Comparison of ENCODE assay signal across 16 cellular contexts in the genomic region with DNA sequence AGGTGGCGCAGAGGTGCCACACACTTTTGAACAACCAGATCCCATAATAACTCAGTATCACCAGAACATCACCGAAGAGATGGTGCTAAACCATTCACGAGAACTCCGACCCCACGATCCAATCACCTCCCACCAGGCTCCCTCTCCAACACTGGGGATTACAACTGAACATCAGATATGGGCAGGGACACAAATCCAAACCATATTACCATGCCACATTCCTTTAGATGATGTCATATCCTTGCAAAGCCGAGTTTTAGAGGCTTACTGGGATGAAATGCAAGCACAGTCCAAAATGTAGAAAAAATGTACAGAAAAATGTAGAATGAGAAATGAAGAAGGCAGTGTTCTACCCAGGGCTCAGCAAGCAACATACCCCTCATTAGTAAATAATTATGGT.
DNase-seq lines count a peak whose midpoint lies in the region; ATAC-seq, FAIRE-seq and TF ChIP-seq lines count a peak whose summit lies in the region.
"Had no signal": no experiment of that assay in that cellular context is flagged by ENCODE, and none has a peak within 500 bp of the region (broad histone marks: within the 10 kb centered on the region; RNA-seq: fewer than 3 reads in every experiment).

No MANE protein-coding gene starts in this region.

- no peaks in the 10 kb centered on the region for H3K9me1 ChIP-seq in K562 (ENCODE audit: control insufficient read depth, insufficient read depth, low read length)

- H4K20me1 ChIP-seq in K562 (replicated peaks; ENCODE audit: control insufficient read depth, insufficient read depth, low read length): no peaks in the 10 kb centered on the region

- DNase-seq in AG04449 (ENCODE audit: low read depth, low spot score): peak; percentile 59
- DNase-seq in HS-5 (ENCODE audit: low read depth): peak; percentile 82
- no peak for DNase-seq in K562 (ENCODE audit: extremely low read depth in 1 of 4, low spot score in 3 of 4)
- DNase-seq in kidney tubule cell (ENCODE audit: low spot score): peak; percentile 58
- DNase-seq in NCI-H2029 (lab: John Stamatoyannopoulos, UW): no peak
- DNase-seq: activated T-cell treated with anti-CD3 and anti-CD28 coated beads, Interleukin-2, amount 50 U/mL, for 1 hour; body of pancreas; GOT3; left colon; NCI-H2171; nucleus accumbens; WERI-Rb-1 had no signal

- no peak overlapping the region for H3K9ac ChIP-seq in K562 (ENCODE audit: insufficient read depth in 1 of 2, low read depth in 2 of 2, low read length in 2 of 2)

- H3K79me2 ChIP-seq in K562 (ENCODE audit: control insufficient read depth, insufficient read depth, low read length): no peaks in the 10 kb centered on the region

- TF ChIP-seq CTCF in AG04449 (IDR thresholded peaks at IDR 0.05; ENCODE audit: insufficient read depth, low read length, missing control alignments): no peak
- no peak for TF ChIP-seq CTCF in K562 (IDR thresholded peaks at IDR 0.05 in 2 of 3, conservative IDR thresholded peaks at IDR 0.05 in 1 of 3; ENCODE audit: insufficient read depth in 2 of 3, low read depth in 1 of 3, low read length in 3 of 3)

- TF ChIP-seq EP300 in K562 (IDR thresholded peaks at IDR 0.05; ENCODE audit: low read length): no peak

- H3K27me3 ChIP-seq in K562 (ENCODE audit: control insufficient read depth in 2 of 2, insufficient read depth in 2 of 2, low read length in 2 of 2): peaks cover 0 to 10% of the 10 kb centered on the region in 2 experiments; a peak in 3 of 5 replicates
- H3K27me3 ChIP-seq: body of pancreas had no signal

- H3K27ac ChIP-seq in K562 (ENCODE audit: extremely low read depth, low read depth, low read length): no peak overlapping the region
- H3K27ac ChIP-seq: body of pancreas, WERI-Rb-1 had no signal

- POLR2A ChIA-PET in AG04449 (lab: Yijun Ruan, JAX) (no interaction called here), K562 (lab: Yijun Ruan, JAX) (no interaction called here)

- intact Hi-C loops in K562 (cut with micrococcal nuclease): no loop called here

- no peak for FAIRE-seq in K562 (lab: Jason Lieb, UNC)

- no peak overlapping the region for H3K4me2 ChIP-seq in K562 (ENCODE audit: insufficient read depth, low read length)

- in situ Hi-C loops in K562 (cut with MboI): no loop called here

- TF ChIP-seq POLR2A in K562 (conservative IDR thresholded peaks at IDR 0.05): no peak

- BruUV-seq in K562 (replicated peaks; lab: Mats Ljungman, UMichigan): no TSS peak

- no peak overlapping the region for H3K4me3 ChIP-seq in AG04449 (ENCODE audit: low read depth, low read length)
- no peak overlapping the region for H3K4me3 ChIP-seq in K562
- H3K4me3 ChIP-seq: body of pancreas had no signal

- no peaks in the 10 kb centered on the region for H3K9me3 ChIP-seq in K562 (replicated peaks; ENCODE audit: control insufficient read depth, insufficient read depth, low read depth, low read length)

- CTCF ChIA-PET in AG04449 (lab: Yijun Ruan, JAX): no interaction called here
- CTCF ChIA-PET in K562 (lab: Yijun Ruan, JAX; ENCODE audit: low intra/inter-chr PET ratio): no interaction called here

- no peaks in the 10 kb centered on the region for H3K36me3 ChIP-seq in K562 (ENCODE audit: control insufficient read depth, insufficient read depth, low read length)
- H3K36me3 ChIP-seq: WERI-Rb-1 had no signal

- ATAC-seq in K562: no peak
- no peak for ATAC-seq in HG03175 (IDR thresholded peaks at IDR 0.05; ENCODE audit: unreplicated experiment)
- no peak for ATAC-seq in HG03565 (IDR thresholded peaks at IDR 0.05; ENCODE audit: unreplicated experiment)
- no peak for ATAC-seq in GM21423 (IDR thresholded peaks at IDR 0.05; ENCODE audit: unreplicated experiment)
- ATAC-seq: body of pancreas, esophagus mucosa, left colon had no signal

- no peak for TF ChIP-seq RAD21 in K562 (CRISPR knock-in tag; conservative IDR thresholded peaks at IDR 0.05 in 1 of 2, IDR thresholded peaks at IDR 0.05 in 1 of 2)

- H3K4me1 ChIP-seq in K562 (replicated peaks in 1 of 2; ENCODE audit: control insufficient read depth in 2 of 2, insufficient read depth in 2 of 2, low read length in 2 of 2): no peaks in the 10 kb centered on the region
- H3K4me1 ChIP-seq: body of pancreas had no signal

- H2AFZ ChIP-seq in K562 (ENCODE audit: low read depth, low read length): no peak overlapping the region

- under 1% methylated on average over 6 of the region's 6 CpGs for WGBS in K562 (ENCODE audit: insufficient coverage, low coverage, missing lambda C conversion rate)

TF ChIP-seq in K562, 482 proteins besides CTCF, POLR2A, EP300 and RAD21:
- TF ChIP-seq, protein P1, sequence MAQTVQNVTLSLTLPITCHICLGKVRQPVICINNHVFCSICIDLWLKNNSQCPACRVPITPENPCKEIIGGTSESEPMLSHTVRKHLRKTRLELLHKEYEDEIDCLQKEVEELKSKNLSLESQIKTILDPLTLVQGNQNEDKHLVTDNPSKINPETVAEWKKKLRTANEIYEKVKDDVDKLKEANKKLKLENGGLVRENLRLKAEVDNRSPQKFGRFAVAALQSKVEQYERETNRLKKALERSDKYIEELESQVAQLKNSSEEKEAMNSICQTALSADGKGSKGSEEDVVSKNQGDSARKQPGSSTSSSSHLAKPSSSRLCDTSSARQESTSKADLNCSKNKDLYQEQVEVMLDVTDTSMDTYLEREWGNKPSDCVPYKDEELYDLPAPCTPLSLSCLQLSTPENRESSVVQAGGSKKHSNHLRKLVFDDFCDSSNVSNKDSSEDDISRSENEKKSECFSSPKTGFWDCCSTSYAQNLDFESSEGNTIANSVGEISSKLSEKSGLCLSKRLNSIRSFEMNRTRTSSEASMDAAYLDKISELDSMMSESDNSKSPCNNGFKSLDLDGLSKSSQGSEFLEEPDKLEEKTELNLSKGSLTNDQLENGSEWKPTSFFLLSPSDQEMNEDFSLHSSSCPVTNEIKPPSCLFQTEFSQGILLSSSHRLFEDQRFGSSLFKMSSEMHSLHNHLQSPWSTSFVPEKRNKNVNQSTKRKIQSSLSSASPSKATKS (CRISPR knock-in tag; IDR thresholded peaks at IDR 0.05): no peak
- TF ChIP-seq, protein P2, sequence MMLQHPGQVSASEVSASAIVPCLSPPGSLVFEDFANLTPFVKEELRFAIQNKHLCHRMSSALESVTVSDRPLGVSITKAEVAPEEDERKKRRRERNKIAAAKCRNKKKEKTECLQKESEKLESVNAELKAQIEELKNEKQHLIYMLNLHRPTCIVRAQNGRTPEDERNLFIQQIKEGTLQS (IDR thresholded peaks at IDR 0.05): 0 out of 2 replicates have a peak, but pooled peaks have one; percentile 20
- TF ChIP-seq, protein P2 (CRISPR knock-in tag; conservative IDR thresholded peaks at IDR 0.05): no peak

Comparison
In these comparisons a context has a peak if more than half of its experiments do, and no peak if none do; other contexts are left out.
1. DNase-seq: peak in AG04449 (single experiment), HS-5 (single experiment) and kidney tubule cell (single experiment); none in K562 (0 of 4) and NCI-H2029 (single experiment).